7 cellular contexts compared by ENCODE assay signal in the genomic region with DNA sequence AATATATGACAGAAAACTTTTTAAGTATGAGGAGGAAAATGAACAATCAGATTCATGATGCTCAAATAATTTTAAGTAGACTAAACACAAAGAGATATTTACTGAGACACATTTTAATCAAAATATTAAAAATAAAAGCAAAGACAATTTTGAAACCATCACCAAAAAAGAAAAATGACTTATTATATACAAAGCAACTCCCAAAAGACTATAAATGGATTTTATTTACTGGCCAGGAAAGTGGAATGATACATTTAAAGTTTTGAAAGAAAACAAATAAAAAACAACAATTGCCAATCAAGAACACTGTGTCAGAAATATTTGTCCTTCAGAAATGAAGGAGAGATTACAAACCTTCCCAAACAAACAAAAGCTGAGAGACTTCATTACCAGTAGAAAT.
"Had no signal": no experiment of that assay in that cellular context is flagged by ENCODE, and none has a peak within 500 bp of the region (broad histone marks: within the 10 kb centered on the region; RNA-seq: fewer than 3 reads in every experiment).

No MANE protein-coding gene starts in this region.

- FAIRE-seq: G401.6, GM12878, GM12891, GM12892, GM19239 had no signal

- ATAC-seq: GM12878 had no signal

- H3K4me3 ChIP-seq: GM12878 had no signal

- DNase-seq: GDM1, GF-D8 had no signal
